1 cellular context compared by ENCODE assay signal in genomic region chr5:173800340-173800739, GRCh38.
TF ChIP-seq lines count a peak whose summit lies in the region.

No MANE protein-coding gene starts in this region.

TF ChIP-seq in K562, 482 proteins besides CTCF, POLR2A, EP300 and RAD21 (continued from another document):
- TF ChIP-seq ZNF592 (IDR thresholded peaks at IDR 0.05) (peak; percentile 37; the same call in 1 of the 2 replicates), PPARD (CRISPR knock-in tag; IDR thresholded peaks at IDR 0.05) (no peak), PHB (CRISPR knock-in tag; IDR thresholded peaks at IDR 0.05) (no peak), TCF3 (CRISPR knock-in tag; IDR thresholded peaks at IDR 0.05) (peak; percentile 56), ARID1B (IDR thresholded peaks at IDR 0.05) (peak; percentile 49; the same call in 1 of the 2 replicates), CBX8 (IDR thresholded peaks at IDR 0.05; ENCODE audit: borderline replicate concordance, extremely low read depth, low read depth, low read length, poor library complexity, severe bottlenecking) (no peak)
